In genomic region chr1:160637821-160638539, GRCh38 we compare ENCODE assay signal across 9 cellular contexts. TPM values are rescaled to one million over a fixed set of nuclear protein-coding genes. Genes with fewer than 3 reads are reported as not detected.
A peak's percentile ranks its signal among the peaks of the same experiment; 100 is the strongest.
DNase-seq lines count a peak whose midpoint lies in the region; ATAC-seq lines count a peak whose summit lies in the region.
"Had no signal": no experiment of that assay in that cellular context is flagged by ENCODE, and none has a peak within 500 bp of the region (broad histone marks: within the 10 kb centered on the region; RNA-seq: fewer than 3 reads in every experiment).

No MANE protein-coding gene starts in this region.

- peak; percentile 65 to 73 for ATAC-seq in activated T-cell treated with anti-CD3 and anti-CD28 coated beads, Interleukin-2, amount 50 U/mL, for 4 hours
- ATAC-seq in central memory CD8-positive, alpha-beta T cell (replicated peaks; ENCODE audit: extremely low read depth, poor library complexity, severe bottlenecking), result peak; percentile 90
- no peak for ATAC-seq in GM19452 (IDR thresholded peaks at IDR 0.05; ENCODE audit: unreplicated experiment)

- H3K27me3 Mint-ChIP-seq in activated T-cell treated with anti-CD3 and anti-CD28 coated beads, Interleukin-2, amount 50 U/mL, for 4 hours (ENCODE audit: low read depth), result no peaks in the 10 kb centered on the region
- H3K27me3 Mint-ChIP-seq in IgD-negative memory B cell, result no peaks in the 10 kb centered on the region
- no peaks in the 10 kb centered on the region for H3K27me3 Mint-ChIP-seq in central memory CD8-positive, alpha-beta T cell

- DNase-seq in activated T-cell treated with anti-CD3 and anti-CD28 coated beads, Interleukin-2, amount 50 U/mL, for 4 hours, result no peak
- DNase-seq in activated T-cell treated with anti-CD3 and anti-CD28 coated beads for 4 hours, result no peak
- DNase-seq in central memory CD8-positive, alpha-beta T cell (ENCODE audit: low spot score in 2 of 2), result peak in 1 of 2 donors; percentile 63
- DNase-seq in stimulated activated naive CD4-positive, alpha-beta T cell (lab: John Stamatoyannopoulos, UW), result peak in 4 of 6 experiments; percentile 11 to 78 (median 71)
- DNase-seq in NCI-H748 (lab: John Stamatoyannopoulos, UW; ENCODE audit: unreplicated experiment), result no peak
- DNase-seq in posterior cingulate gyrus, result no peak
- DNase-seq: glutamatergic neuron had no signal

- H3K27ac Mint-ChIP-seq in IgD-negative memory B cell, result peak overlapping the region; percentile 51 to 93 (median 62)
- H3K27ac Mint-ChIP-seq in central memory CD8-positive, alpha-beta T cell (ENCODE audit: low read depth), result peak overlapping the region; percentile 87

- intact Hi-C loops in posterior cingulate gyrus (cut with DNase I), result loop anchor here (2.0 kb wide), 1 partner anchor 39 kb away; no protein-coding TSS in a partner anchor

- H3K9me3 Mint-ChIP-seq in activated T-cell treated with anti-CD3 and anti-CD28 coated beads, Interleukin-2, amount 50 U/mL, for 4 hours, result no peaks in the 10 kb centered on the region
- H3K9me3 Mint-ChIP-seq in IgD-negative memory B cell, result no peaks in the 10 kb centered on the region
- no peaks in the 10 kb centered on the region for H3K9me3 Mint-ChIP-seq in central memory CD8-positive, alpha-beta T cell

- H3K36me3 Mint-ChIP-seq in activated T-cell treated with anti-CD3 and anti-CD28 coated beads, Interleukin-2, amount 50 U/mL, for 4 hours (ENCODE audit: insufficient read depth), result peaks cover 82% of the 10 kb centered on the region
- H3K36me3 Mint-ChIP-seq in IgD-negative memory B cell, result peaks cover 8% of the 10 kb centered on the region
- H3K36me3 Mint-ChIP-seq in central memory CD8-positive, alpha-beta T cell (ENCODE audit: insufficient read depth), result peaks cover 22% of the 10 kb centered on the region

- H3K4me3 Mint-ChIP-seq in activated T-cell treated with anti-CD3 and anti-CD28 coated beads, Interleukin-2, amount 50 U/mL, for 4 hours, result peak overlapping the region; percentile 76
- peak overlapping the region; percentile 62 to 84 (median 72) for H3K4me3 Mint-ChIP-seq in IgD-negative memory B cell
- H3K4me3 Mint-ChIP-seq in central memory CD8-positive, alpha-beta T cell, result peak overlapping the region; percentile 67

- H3K4me1 Mint-ChIP-seq in activated T-cell treated with anti-CD3 and anti-CD28 coated beads, Interleukin-2, amount 50 U/mL, for 4 hours (ENCODE audit: low read depth), result peaks cover 94% of the 10 kb centered on the region
- H3K4me1 Mint-ChIP-seq in IgD-negative memory B cell, result peaks cover 49 to 63% (median 58%) of the 10 kb centered on the region in 3 donors
- peaks cover 86% of the 10 kb centered on the region for H3K4me1 Mint-ChIP-seq in central memory CD8-positive, alpha-beta T cell

RNA-seq across cellular contexts. Expression of gene SLAMF1, which starts 8.9 kb away (rescaled TPM):
- total RNA-seq in activated T-cell treated with anti-CD3 and anti-CD28 coated beads, Interleukin-2, amount 50 U/mL, for 4 hours, result 100 to 1,000 TPM in 1 of 3 donors, 10 to 100 TPM in 2; 69.2 to 138 (median 96.6) TPM
- 17.2 TPM for polyA plus RNA-seq in IgD-negative memory B cell

RNA-seq across cellular contexts. Expression of gene CD84, which starts 58.7 kb away (rescaled TPM):
- 10 to 100 TPM in 1 of 3 donors, 1 to 10 TPM in 2; 7.0 to 14.7 (median 7.7) TPM for total RNA-seq in activated T-cell treated with anti-CD3 and anti-CD28 coated beads, Interleukin-2, amount 50 U/mL, for 4 hours
- polyA plus RNA-seq in IgD-negative memory B cell, result 8.7 TPM

Comparison
In these comparisons a context has a peak if more than half of its experiments do, and no peak if none do; other contexts are left out.
1. DNase-seq: peak in stimulated activated naive CD4-positive, alpha-beta T cell (4 of 6); none in activated T-cell treated with anti-CD3 and anti-CD28 coated beads, Interleukin-2, amount 50 U/mL, for 4 hours (single experiment), activated T-cell treated with anti-CD3 and anti-CD28 coated beads for 4 hours (single experiment), NCI-H748 (single experiment) and posterior cingulate gyrus (0 of 10).
2. Peak in every context shown above with its lines, with median percentiles within 50 percentile points of each other: H3K4me3 Mint-ChIP-seq.